1 cellular context compared by ENCODE assay signal in genomic region chr7:27148776-27149641, GRCh38.
TF ChIP-seq lines count a peak whose summit lies in the region.

No MANE protein-coding gene starts in this region.

TF ChIP-seq in HEK293, 187 proteins besides CTCF, POLR2A, EP300 and RAD21 (continued from another document and continues in another):
- TF ChIP-seq ZNF704 (tag by site-specific recombination; IDR thresholded peaks at IDR 0.05), result no peak
- TF ChIP-seq PRDM10 (tag by site-specific recombination; IDR thresholded peaks at IDR 0.05), result peak; percentile 66
- TF ChIP-seq ZNF558 (tag by site-specific recombination; IDR thresholded peaks at IDR 0.05), result no peak
- TF ChIP-seq ZNF146 (tag by site-specific recombination; IDR thresholded peaks at IDR 0.05), result no peak
- TF ChIP-seq ZNF621 (tag by site-specific recombination; IDR thresholded peaks at IDR 0.05), result no peak
- TF ChIP-seq ZNF366 (tag by site-specific recombination; conservative IDR thresholded peaks at IDR 0.05), result peak; percentile 45; the same call in 1 of the 2 replicates
- TF ChIP-seq ZNF449 (tag by site-specific recombination; IDR thresholded peaks at IDR 0.05), result peak; percentile 64; the same call in 1 of the 2 replicates
- TF ChIP-seq ZNF398 (tag by site-specific recombination; IDR thresholded peaks at IDR 0.05), result no peak
- no peak for TF ChIP-seq PBX3 (CRISPR knock-in tag; IDR thresholded peaks at IDR 0.05)
- TF ChIP-seq EGR2 (tag by site-specific recombination; IDR thresholded peaks at IDR 0.05; ENCODE audit: low read depth), result no peak
- TF ChIP-seq ZSCAN23 (tag by site-specific recombination; IDR thresholded peaks at IDR 0.05), result no peak
- TF ChIP-seq ZNF175 (tag by site-specific recombination; IDR thresholded peaks at IDR 0.05), result no peak
- TF ChIP-seq ZSCAN16 (tag by site-specific recombination; IDR thresholded peaks at IDR 0.05), result no peak
- no peak for TF ChIP-seq ZNF660 (tag by site-specific recombination; IDR thresholded peaks at IDR 0.05)
- no peak for TF ChIP-seq ZNF624 (tag by site-specific recombination; IDR thresholded peaks at IDR 0.05)
- TF ChIP-seq ZNF169 (tag by site-specific recombination; IDR thresholded peaks at IDR 0.05), result no peak
- peak; percentile 76 for TF ChIP-seq ZBTB8A (tag by site-specific recombination; IDR thresholded peaks at IDR 0.05)
- TF ChIP-seq PRDM6 (tag by site-specific recombination; IDR thresholded peaks at IDR 0.05), result peak; percentile 99
- no peak for TF ChIP-seq MYNN (tag by site-specific recombination; IDR thresholded peaks at IDR 0.05; ENCODE audit: borderline replicate concordance)
- peak; percentile 87 for TF ChIP-seq FEZF1 (tag by site-specific recombination; IDR thresholded peaks at IDR 0.05)
- no peak for TF ChIP-seq ZNF626 (tag by site-specific recombination; IDR thresholded peaks at IDR 0.05)
- TF ChIP-seq SP3 (tag by site-specific recombination; IDR thresholded peaks at IDR 0.05), result no peak
- no peak for TF ChIP-seq ZBTB26 (tag by site-specific recombination; optimal IDR thresholded peaks at IDR 0.05)
- TF ChIP-seq ZNF132 (tag by site-specific recombination; IDR thresholded peaks at IDR 0.05; ENCODE audit: borderline replicate concordance), result no peak
- no peak for TF ChIP-seq ZNF501 (tag by site-specific recombination; IDR thresholded peaks at IDR 0.05)
- 0 out of 2 replicates have a peak, but pooled peaks have one; percentile 37 for TF ChIP-seq ZNF18 (tag by site-specific recombination; IDR thresholded peaks at IDR 0.05)
- peak; percentile 71; the same call in 1 of the 2 replicates for TF ChIP-seq GFI1B (tag by site-specific recombination; IDR thresholded peaks at IDR 0.05)
- TF ChIP-seq ZBTB20 (tag by site-specific recombination; IDR thresholded peaks at IDR 0.05), result peak; percentile 10; the same call in 1 of the 2 replicates
- peak; percentile 81 for TF ChIP-seq ZNF843 (tag by site-specific recombination; IDR thresholded peaks at IDR 0.05)
- no peak for TF ChIP-seq TCF7L2 (IDR thresholded peaks at IDR 0.05; ENCODE audit: borderline replicate concordance, low read depth, low read length)
- no peak for TF ChIP-seq ZNF48 (tag by site-specific recombination; IDR thresholded peaks at IDR 0.05)
- TF ChIP-seq ZNF837 (tag by site-specific recombination; IDR thresholded peaks at IDR 0.05), result no peak
- TF ChIP-seq ZNF362 (tag by site-specific recombination; IDR thresholded peaks at IDR 0.05), result no peak
- no peak for TF ChIP-seq ZNF555 (tag by site-specific recombination; conservative IDR thresholded peaks at IDR 0.05)
- no peak for TF ChIP-seq ZNF335 (tag by site-specific recombination; conservative IDR thresholded peaks at IDR 0.05)
- TF ChIP-seq SP7 (tag by site-specific recombination; IDR thresholded peaks at IDR 0.05), result no peak
- no peak for TF ChIP-seq GLI2 (tag by site-specific recombination; IDR thresholded peaks at IDR 0.05; ENCODE audit: borderline replicate concordance, low read depth)
- TF ChIP-seq ZNF707 (tag by site-specific recombination; IDR thresholded peaks at IDR 0.05), result no peak
- TF ChIP-seq ZNF645 (tag by site-specific recombination; IDR thresholded peaks at IDR 0.05), result no peak
- TF ChIP-seq ZBTB1 (tag by site-specific recombination; IDR thresholded peaks at IDR 0.05), result no peak
- TF ChIP-seq KLF9 (tag by site-specific recombination; IDR thresholded peaks at IDR 0.05; ENCODE audit: low read depth), result peak; percentile 17; the same call in 1 of the 2 replicates
- TF ChIP-seq IKZF3 (tag by site-specific recombination; IDR thresholded peaks at IDR 0.05), result peak; percentile 85
- TF ChIP-seq KLF16 (tag by site-specific recombination; IDR thresholded peaks at IDR 0.05), result no peak
- no peak for TF ChIP-seq ZEB2 (tag by site-specific recombination; IDR thresholded peaks at IDR 0.05)
- peak; percentile 42; the same call in 1 of the 2 replicates for TF ChIP-seq ZSCAN30 (tag by site-specific recombination; IDR thresholded peaks at IDR 0.05)
- TF ChIP-seq REPIN1 (tag by site-specific recombination; IDR thresholded peaks at IDR 0.05; ENCODE audit: low read depth), result no peak
- TF ChIP-seq ZNF701 (tag by site-specific recombination; IDR thresholded peaks at IDR 0.05), result no peak
- no peak for TF ChIP-seq SALL2 (tag by site-specific recombination; IDR thresholded peaks at IDR 0.05; ENCODE audit: borderline replicate concordance)
- no peak for TF ChIP-seq ZNF560 (tag by site-specific recombination; IDR thresholded peaks at IDR 0.05; ENCODE audit: borderline replicate concordance)
- peak; percentile 19; the same call in 1 of the 2 replicates for TF ChIP-seq ZNF341 (tag by site-specific recombination; IDR thresholded peaks at IDR 0.05; ENCODE audit: low read depth)
- no peak for TF ChIP-seq ZFP69B (tag by site-specific recombination; IDR thresholded peaks at IDR 0.05)
- TF ChIP-seq KLF8 (tag by site-specific recombination; IDR thresholded peaks at IDR 0.05), result no peak
- 0 out of 2 replicates have a peak, but pooled peaks have one; percentile 31 for TF ChIP-seq BCL11B (tag by site-specific recombination; IDR thresholded peaks at IDR 0.05; ENCODE audit: low read depth)
- TF ChIP-seq ZNF426 (tag by site-specific recombination; IDR thresholded peaks at IDR 0.05), result peak; percentile 23; the same call in 1 of the 2 replicates
- peak; percentile 66 for TF ChIP-seq ZXDB (tag by site-specific recombination; IDR thresholded peaks at IDR 0.05)
